In genomic region chr3:194871864-194872668, GRCh38 we compare ENCODE assay signal across 8 cellular contexts.
A peak's percentile ranks its signal among the peaks of the same experiment; 100 is the strongest.
DNase-seq lines count a peak whose midpoint lies in the region; ATAC-seq and TF ChIP-seq lines count a peak whose summit lies in the region.

No MANE protein-coding gene starts in this region.

- H3K4me3 ChIP-seq in PC-9 (peak overlapping the region; percentile 14; the same call in 1 of the 2 replicates), fibroblast of pulmonary artery (replicated peaks; ENCODE audit: low read depth, low read length) (no peak overlapping the region), gastrocnemius medialis (no peak overlapping the region)

- TF ChIP-seq POLR2A in gastrocnemius medialis (IDR thresholded peaks at IDR 0.05) = no peak

- H2AFZ ChIP-seq in PC-9 = no peak overlapping the region

- H3K9me3 ChIP-seq in PC-9 (ENCODE audit: insufficient read depth, low read depth) (0 out of 2 replicates have a peak, but pooled peaks cover 6% of the 10 kb centered on the region), gastrocnemius medialis (no peaks in the 10 kb centered on the region)

- no TSS peak for BruUV-seq in PC-9 (replicated peaks; lab: Mats Ljungman, UMichigan)

- H3K9me2 ChIP-seq in PC-9 (ENCODE audit: insufficient read depth) = no peaks in the 10 kb centered on the region

- CTCF ChIA-PET in PC-9 (lab: Charles Lee) = interaction anchor here (0.7 to 2.5 kb wide), 6 partner anchors 130 to 232 kb away, joined by 3 to 12 read pairs (median 4); partner anchors contain the start of gene LSG1

- POLR2A ChIA-PET in PC-9 (lab: Charles Lee; ENCODE audit: unreplicated experiment) = interaction anchor here (0.5 to 1.0 kb wide), 5 partner anchors 14 to 200 kb away, joined by 3 to 4 read pairs (median 4); no protein-coding TSS in a partner anchor

- no peaks in the 10 kb centered on the region for H3K79me2 ChIP-seq in PC-9 (ENCODE audit: low read depth)

- peak overlapping the region; percentile 66 for H3K4me2 ChIP-seq in PC-9

- intact Hi-C loops in PC-9 (cut with micrococcal nuclease; ENCODE audit: unreplicated experiment) (loop anchor here (1.0 to 5.0 kb wide), 13 partner anchors 59 to 388 kb away; no protein-coding TSS in a partner anchor), gastrocnemius medialis (cut with DNase I; ENCODE audit: low total_unique reads) (no loop called here)

- H3K27me3 ChIP-seq in PC-9 (ENCODE audit: insufficient read depth, low read depth) = no peaks in the 10 kb centered on the region
- no peaks in the 10 kb centered on the region for H3K27me3 ChIP-seq in gastrocnemius medialis

- peaks cover 37% of the 10 kb centered on the region for H3F3A ChIP-seq in PC-9 (ENCODE audit: insufficient read depth, low read depth)

- H3K36me3 ChIP-seq in PC-9 (ENCODE audit: low read depth) = no peaks in the 10 kb centered on the region
- H3K36me3 ChIP-seq in gastrocnemius medialis = no peaks in the 10 kb centered on the region

- TF ChIP-seq CTCF in PC-9 (conservative IDR thresholded peaks at IDR 0.05) (no peak), fibroblast of pulmonary artery (IDR thresholded peaks at IDR 0.05; ENCODE audit: low read length, missing control alignments) (no peak), gastrocnemius medialis (IDR thresholded peaks at IDR 0.05 in 4 of 5, conservative IDR thresholded peaks at IDR 0.05 in 1 of 5) (no peak), GM20000 (IDR thresholded peaks at IDR 0.05; ENCODE audit: extremely low read depth, missing control alignments) (no peak)

- DNase-seq in PC-9 (peak in 1 of 2 experiments; percentile 83), fibroblast of pulmonary artery (ENCODE audit: low read depth) (peak; percentile 36), gastrocnemius medialis (no peak), GM20000 (ENCODE audit: low spot score) (no peak), NCI-H510A treated with DMSO at 0.1 percent for 48 hours (lab: John Stamatoyannopoulos, UW) (no peak), DMS79 treated with DMSO at 0.1 percent for 48 hours (lab: John Stamatoyannopoulos, UW) (no peak), GM19240 (ENCODE audit: insufficient read length, low spot score) (no peak)

- H3K4me1 ChIP-seq in PC-9 (replicated peaks; ENCODE audit: insufficient read depth) = peaks cover 50% of the 10 kb centered on the region
- peaks cover 15 to 38% of the 10 kb centered on the region in 2 donors for H3K4me1 ChIP-seq in gastrocnemius medialis

- ATAC-seq in GM21390 (IDR thresholded peaks at IDR 0.05; ENCODE audit: unreplicated experiment) = peak; percentile 28
- peak in 1 of 2 donors; percentile 20 for ATAC-seq in gastrocnemius medialis

- H3K27ac ChIP-seq in PC-9 (peak overlapping the region; percentile 91), gastrocnemius medialis (peak overlapping the region; percentile 2 to 79 (median 42))

- in situ Hi-C loops in gastrocnemius medialis (cut with MboI; ENCODE audit: low sequenced_read_pairs in 4 of 4) = no loop called here

- no peaks in the 10 kb centered on the region for H4K20me1 ChIP-seq in PC-9 (ENCODE audit: insufficient read depth)
